1 cellular context compared by ENCODE assay signal in the genomic region with DNA sequence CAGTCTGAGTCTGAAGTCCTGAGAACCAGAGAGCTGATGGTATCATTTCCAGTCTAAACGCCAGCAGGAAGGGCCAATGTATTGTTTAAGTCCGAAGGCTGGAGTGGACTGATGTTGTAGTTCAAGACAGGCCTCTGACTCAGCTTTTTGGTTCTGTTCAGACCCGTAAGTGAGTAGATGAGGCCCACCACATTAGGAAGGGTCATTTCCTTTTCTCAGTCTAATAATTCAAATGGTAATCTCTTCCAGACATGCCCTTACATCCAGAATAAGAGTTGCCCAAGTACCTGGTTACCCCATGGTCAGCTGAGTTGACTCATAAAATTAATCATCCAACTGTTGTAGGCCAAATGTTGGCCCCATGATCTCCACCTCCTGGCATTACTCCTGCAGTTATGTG.
TF ChIP-seq lines count a peak whose summit lies in the region.

No MANE protein-coding gene starts in this region.

TF ChIP-seq in IMR-90, 13 proteins besides CTCF, POLR2A, EP300 and RAD21 (continued from another document):
- TF ChIP-seq, protein P1, sequence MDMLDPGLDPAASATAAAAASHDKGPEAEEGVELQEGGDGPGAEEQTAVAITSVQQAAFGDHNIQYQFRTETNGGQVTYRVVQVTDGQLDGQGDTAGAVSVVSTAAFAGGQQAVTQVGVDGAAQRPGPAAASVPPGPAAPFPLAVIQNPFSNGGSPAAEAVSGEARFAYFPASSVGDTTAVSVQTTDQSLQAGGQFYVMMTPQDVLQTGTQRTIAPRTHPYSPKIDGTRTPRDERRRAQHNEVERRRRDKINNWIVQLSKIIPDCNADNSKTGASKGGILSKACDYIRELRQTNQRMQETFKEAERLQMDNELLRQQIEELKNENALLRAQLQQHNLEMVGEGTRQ (IDR thresholded peaks at IDR 0.05; ENCODE audit: low read depth, low read length) = no peak
- TF ChIP-seq RCOR1 (IDR thresholded peaks at IDR 0.05; ENCODE audit: insufficient replicate concordance, low read length) (no peak), NFE2L2 (IDR thresholded peaks at IDR 0.05; ENCODE audit: low read depth, low read length) (no peak)
TF ChIP-seq in IMR-90: peak in this region for 0.
